In genomic region chr3:61810953-61811497, GRCh38 we compare ENCODE assay signal across 20 cellular contexts.
"Had no signal": no experiment of that assay in that cellular context is flagged by ENCODE, and none has a peak within 500 bp of the region (broad histone marks: within the 10 kb centered on the region; RNA-seq: fewer than 3 reads in every experiment).

No MANE protein-coding gene starts in this region.

- H3K4me3 ChIP-seq: breast epithelium, dorsolateral prefrontal cortex, hepatocyte, lower lobe of right lung, spleen, upper lobe of left lung, vagina had no signal

- H3K27me3 ChIP-seq: breast epithelium, dorsolateral prefrontal cortex, hepatocyte, spleen, upper lobe of left lung, vagina had no signal

- H3K36me3 ChIP-seq: breast epithelium, lower lobe of right lung, spleen, upper lobe of left lung, vagina had no signal

- H3K4me1 ChIP-seq: breast epithelium had no signal

- ATAC-seq: activated CD4-positive, alpha-beta T cell treated with anti-CD3 and anti-CD28 coated beads for 36 hours; activated CD8-positive, alpha-beta memory T cell treated with anti-CD3 and anti-CD28 coated beads, Interleukin-2, amount 10 ng/mL, durations not matched to agents 7 days and 5 days; activated CD8-positive, alpha-beta T cell treated with anti-CD3 and anti-CD28 coated beads, Interleukin-2, amount 10 ng/mL, durations not matched to agents 7 days and 5 days; activated naive CD8-positive, alpha-beta T cell treated with anti-CD3 and anti-CD28 coated beads, Interleukin-2, amount 50 U/mL, for 24 hours; left colon; lower lobe of right lung had no signal

- DNase-seq: activated CD4-positive, alpha-beta T cell treated with anti-CD3 and anti-CD28 coated beads for 36 hours; activated CD4-positive, CD25-positive, alpha-beta regulatory T cell; activated CD8-positive, alpha-beta memory T cell treated with anti-CD3 and anti-CD28 coated beads, Interleukin-2, amount 10 ng/mL, durations not matched to agents 7 days and 5 days; activated CD8-positive, alpha-beta T cell treated with anti-CD3 and anti-CD28 coated beads, Interleukin-2, amount 10 ng/mL, durations not matched to agents 7 days and 5 days; activated naive CD8-positive, alpha-beta T cell treated with anti-CD3 and anti-CD28 coated beads, Interleukin-2, amount 50 U/mL, for 24 hours; activated T-cell treated with anti-CD3 and anti-CD28 coated beads, Interleukin-2, amount 50 U/mL, for 48 hours; amygdala; dorsolateral prefrontal cortex; effector memory CD4-positive, alpha-beta T cell; left colon; lower lobe of right lung; mesenchymal stem cell; retina; spleen; stimulated activated naive CD4-positive, alpha-beta T cell; T-helper 1 cell; upper lobe of left lung had no signal

- H3K27ac ChIP-seq: hepatocyte, lower lobe of right lung, spleen, upper lobe of left lung, vagina had no signal

- H3K9me3 ChIP-seq: breast epithelium, lower lobe of right lung, spleen, upper lobe of left lung, vagina had no signal
